In genomic region chr10:44949127-44949802, GRCh38 we compare ENCODE assay signal across 1 cellular context.
A peak's percentile ranks its signal among the peaks of the same experiment; 100 is the strongest.
TF ChIP-seq lines count a peak whose summit lies in the region.

No MANE protein-coding gene starts in this region.

TF ChIP-seq in HepG2, 621 proteins besides CTCF, POLR2A, EP300 and RAD21:
- TF ChIP-seq IKZF5 (CRISPR knock-in tag; IDR thresholded peaks at IDR 0.05): 0 out of 2 replicates have a peak, but pooled peaks have one; percentile 7
- peak; percentile 95 for TF ChIP-seq BCL6 (CRISPR knock-in tag; IDR thresholded peaks at IDR 0.05)
- peak; percentile 49; the same call in 1 of the 2 replicates for TF ChIP-seq RARA (CRISPR knock-in tag; IDR thresholded peaks at IDR 0.05)
- no peak for TF ChIP-seq SP1 (IDR thresholded peaks at IDR 0.05)
- no peak for TF ChIP-seq SP1 (CRISPR knock-in tag; IDR thresholded peaks at IDR 0.05)
- TF ChIP-seq CBFB (CRISPR knock-in tag; IDR thresholded peaks at IDR 0.05): no peak
- TF ChIP-seq SOX13 (IDR thresholded peaks at IDR 0.05): no peak
- 0 out of 4 replicates have a peak, but pooled peaks of 1 of the 2 experiments have one; percentile 12 for TF ChIP-seq SOX13 (CRISPR knock-in tag; conservative IDR thresholded peaks at IDR 0.05 in 1 of 2, IDR thresholded peaks at IDR 0.05 in 1 of 2)
- TF ChIP-seq JDP2 (CRISPR knock-in tag; IDR thresholded peaks at IDR 0.05; ENCODE audit: borderline replicate concordance): no peak
- no peak for TF ChIP-seq CAMTA2 (CRISPR knock-in tag; IDR thresholded peaks at IDR 0.05; ENCODE audit: borderline replicate concordance)
- TF ChIP-seq TEAD3 (CRISPR knock-in tag; optimal IDR thresholded peaks at IDR 0.05; ENCODE audit: borderline replicate concordance): peak; percentile 90
- no peak for TF ChIP-seq MEIS1 (CRISPR knock-in tag; IDR thresholded peaks at IDR 0.05; ENCODE audit: borderline replicate concordance)
